ENCODE assay signal across 11 cellular contexts in the genomic region with DNA sequence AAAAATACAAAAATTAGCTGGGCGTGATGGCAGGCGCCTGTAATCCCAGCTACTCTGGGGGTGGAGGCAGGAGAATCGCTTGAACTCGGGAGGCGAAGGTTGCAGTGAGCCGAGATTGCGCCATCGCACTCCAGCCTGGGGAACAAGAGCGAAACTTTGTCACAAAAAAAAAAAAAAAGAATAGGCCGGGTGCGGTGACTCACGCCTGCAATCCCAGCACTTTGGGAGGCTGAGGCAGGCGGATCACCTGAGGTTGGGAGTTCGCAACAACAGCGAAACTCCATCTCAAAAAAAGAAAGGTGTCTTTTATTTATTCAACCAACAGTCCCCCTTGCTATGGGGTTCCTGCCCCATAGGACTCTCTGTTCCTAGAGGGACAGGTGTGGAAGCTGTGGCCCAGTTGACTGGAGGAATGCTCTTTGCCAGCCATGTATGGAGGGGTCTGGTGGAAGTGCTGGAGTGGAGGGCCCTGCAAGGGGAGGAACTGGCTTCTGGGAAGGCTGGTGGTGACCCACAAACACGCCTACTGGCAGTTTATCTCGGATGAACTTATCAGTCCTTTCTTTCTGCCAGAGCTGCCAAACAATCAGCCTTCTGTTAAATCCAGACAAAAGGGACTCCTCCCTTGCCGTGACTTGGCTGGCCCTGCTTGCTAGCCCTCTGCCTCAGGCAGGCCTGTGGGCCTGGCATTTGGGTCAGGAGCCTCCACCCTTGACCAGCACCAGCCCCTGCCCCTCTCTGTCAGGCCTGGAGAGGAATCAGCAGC. TPM values are rescaled to one million over a fixed set of nuclear protein-coding genes. Genes with fewer than 3 reads are reported as not detected.
DNase-seq lines count a peak whose midpoint lies in the region; ATAC-seq and TF ChIP-seq lines count a peak whose summit lies in the region.
"Had no signal": no experiment of that assay in that cellular context is flagged by ENCODE, and none has a peak within 500 bp of the region (broad histone marks: within the 10 kb centered on the region; RNA-seq: fewer than 3 reads in every experiment).

No MANE protein-coding gene starts in this region.

- TF ChIP-seq EP300 in transverse colon (IDR thresholded peaks at IDR 0.05; ENCODE audit: low read depth) = no peak

- no peak for ATAC-seq in HG02642 (IDR thresholded peaks at IDR 0.05; ENCODE audit: poor library complexity, unreplicated experiment)
- ATAC-seq in activated T-cell treated with anti-CD3 and anti-CD28 coated beads, Interleukin-2, amount 50 U/mL, for 72 hours (replicated peaks in 1 of 2) = no peak
- ATAC-seq: activated T-cell treated with anti-CD3 and anti-CD28 coated beads, Interleukin-2, amount 50 U/mL, for 4 hours had no signal

- H3K4me1 Mint-ChIP-seq in activated T-cell treated with anti-CD3 and anti-CD28 coated beads, Interleukin-2, amount 50 U/mL, for 72 hours (ENCODE audit: low read depth) = peaks cover 6% of the 10 kb centered on the region

- peak; percentile 49 for DNase-seq in NB4 (ENCODE audit: low read depth)
- peak; percentile 51 for DNase-seq in mammary epithelial cell
- DNase-seq in mesendoderm = peak; percentile 70
- no peak for DNase-seq in transverse colon
- DNase-seq in activated T-cell treated with anti-CD3 and anti-CD28 coated beads, Interleukin-2, amount 50 U/mL, for 72 hours = no peak
- no peak for DNase-seq in NCI-H1417 treated with DMSO at 0.1 percent for 48 hours (lab: John Stamatoyannopoulos, UW)
- DNase-seq: activated T-cell treated with anti-CD3 and anti-CD28 coated beads, Interleukin-2, amount 50 U/mL, for 4 hours; GDM1; ovary had no signal

- no peak overlapping the region for H4K5ac ChIP-seq in mesendoderm (ENCODE audit: low read length)

- dilution Hi-C loops in mammary epithelial cell (cut with HindIII; ENCODE audit: low sequenced_read_pairs) = no loop called here

- H3K9me3 Mint-ChIP-seq in activated T-cell treated with anti-CD3 and anti-CD28 coated beads, Interleukin-2, amount 50 U/mL, for 72 hours = no peaks in the 10 kb centered on the region
- H3K9me3 Mint-ChIP-seq: activated T-cell treated with anti-CD3 and anti-CD28 coated beads, Interleukin-2, amount 50 U/mL, for 4 hours; IgD-negative memory B cell had no signal

- no peaks in the 10 kb centered on the region for H3K27me3 ChIP-seq in mammary epithelial cell (ENCODE audit: insufficient read depth, low read length)
- H3K27me3 ChIP-seq in mesendoderm (ENCODE audit: insufficient read depth, low read length, poor library complexity) = no peaks in the 10 kb centered on the region
- H3K27me3 ChIP-seq in transverse colon = no peaks in the 10 kb centered on the region
- H3K27me3 ChIP-seq: ovary had no signal

- H3K4me1 ChIP-seq in mammary epithelial cell (ENCODE audit: insufficient read depth, low read length) (peaks cover 33% of the 10 kb centered on the region), mesendoderm (ENCODE audit: control insufficient read depth, low read depth, low read length) (peaks cover 20% of the 10 kb centered on the region), transverse colon (peaks cover 17 to 36% (median 23%) of the 10 kb centered on the region in 4 donors)

- H4K8ac ChIP-seq in mesendoderm (ENCODE audit: low read depth, low read length) = no peak overlapping the region

- H3K79me1 ChIP-seq in mesendoderm (ENCODE audit: low read length) = no peaks in the 10 kb centered on the region

- H4K20me1 ChIP-seq in mammary epithelial cell (ENCODE audit: insufficient read depth, low read length) = no peaks in the 10 kb centered on the region

- H3K79me2 ChIP-seq in mammary epithelial cell (ENCODE audit: insufficient read depth, low read length) = no peaks in the 10 kb centered on the region
- no peaks in the 10 kb centered on the region for H3K79me2 ChIP-seq in mesendoderm (ENCODE audit: control insufficient read depth, insufficient read depth, low read length)

- no peak overlapping the region for H3K27ac Mint-ChIP-seq in activated T-cell treated with anti-CD3 and anti-CD28 coated beads, Interleukin-2, amount 50 U/mL, for 72 hours
- H3K27ac Mint-ChIP-seq: IgD-negative memory B cell had no signal

- intact Hi-C loops in mammary epithelial cell (cut with micrococcal nuclease) (no loop called here), transverse colon (cut with DNase I; ENCODE audit: low total_unique reads) (no loop called here)

- H3K23ac ChIP-seq in mesendoderm (ENCODE audit: low read length) = no peak overlapping the region

- H3K27ac ChIP-seq in mammary epithelial cell (ENCODE audit: insufficient read depth, low read depth, low read length) = no peak overlapping the region
- peak overlapping the region; percentile 29 for H3K27ac ChIP-seq in mesendoderm (ENCODE audit: low read depth, low read length)
- peak overlapping the region in 3 of 4 donors; percentile 6 to 41 (median 10) for H3K27ac ChIP-seq in transverse colon

- H3K4me2 ChIP-seq in mammary epithelial cell (ENCODE audit: insufficient read depth, low read depth, low read length) = no peak overlapping the region
- no peak overlapping the region for H3K4me2 ChIP-seq in mesendoderm (ENCODE audit: low read length)

- H2BK5ac ChIP-seq in mesendoderm (ENCODE audit: low read length) = no peak overlapping the region

- H3K56ac ChIP-seq in mesendoderm (ENCODE audit: low read length) = peak overlapping the region; percentile 61

- TF ChIP-seq POLR2A in NB4 (IDR thresholded peaks at IDR 0.05; ENCODE audit: extremely low read depth, insufficient read length) (no peak), transverse colon (IDR thresholded peaks at IDR 0.05) (no peak)

- TF ChIP-seq CTCF in NB4 (IDR thresholded peaks at IDR 0.05; ENCODE audit: low read depth, low read length) = no peak
- TF ChIP-seq CTCF in mammary epithelial cell (conservative IDR thresholded peaks at IDR 0.05 in 1 of 2, IDR thresholded peaks at IDR 0.05 in 1 of 2; ENCODE audit: extremely low read depth in 1 of 2, insufficient read depth in 1 of 2, low read depth in 1 of 2, low read length in 2 of 2) = no peak
- TF ChIP-seq CTCF in transverse colon (IDR thresholded peaks at IDR 0.05) = no peak

- H3K4ac ChIP-seq in mesendoderm (ENCODE audit: low read depth, low read length) = peak overlapping the region; percentile 8

- no peak overlapping the region for H3K9ac ChIP-seq in mammary epithelial cell (ENCODE audit: insufficient read depth, low read length)
- no peak overlapping the region for H3K9ac ChIP-seq in mesendoderm (ENCODE audit: low read length)

- H2BK15ac ChIP-seq in mesendoderm (replicated peaks; ENCODE audit: low read depth) = no peak overlapping the region

- H3K36me3 Mint-ChIP-seq in activated T-cell treated with anti-CD3 and anti-CD28 coated beads, Interleukin-2, amount 50 U/mL, for 72 hours (ENCODE audit: insufficient read depth in 2 of 2) = no peaks in the 10 kb centered on the region
- H3K36me3 Mint-ChIP-seq: IgD-negative memory B cell had no signal

- H2AFZ ChIP-seq in mammary epithelial cell (ENCODE audit: low read depth, low read length) = peak overlapping the region; percentile 8

- CTCF ChIA-PET in mammary epithelial cell (lab: Charles Lee; ENCODE audit: low non-redundant PET) = no interaction called here

- H3K4me3 Mint-ChIP-seq in activated T-cell treated with anti-CD3 and anti-CD28 coated beads, Interleukin-2, amount 50 U/mL, for 72 hours = no peak overlapping the region
- H3K4me3 Mint-ChIP-seq: activated T-cell treated with anti-CD3 and anti-CD28 coated beads, Interleukin-2, amount 50 U/mL, for 4 hours had no signal

- H3K18ac ChIP-seq in mesendoderm (ENCODE audit: low read length) = no peak overlapping the region

- WGBS in mammary epithelial cell (ENCODE audit: low coverage, missing lambda C conversion rate) = 66% methylated on average over 9 of the region's 18 CpGs
- WGBS in mesendoderm (ENCODE audit: extremely low coverage, insufficient coverage, low lambda C conversion rate) = no CpG with 5 or more reads among the region's 18 CpGs
- WGBS in transverse colon (ENCODE audit: low coverage in 1 of 2), 2 donors = 82 to 94% methylated on average over 9 to 18 of the region's 18 CpGs

- no peaks in the 10 kb centered on the region for H3K27me3 Mint-ChIP-seq in activated T-cell treated with anti-CD3 and anti-CD28 coated beads, Interleukin-2, amount 50 U/mL, for 72 hours (ENCODE audit: low read depth)
- H3K27me3 Mint-ChIP-seq: IgD-negative memory B cell had no signal

- H3K4me3 ChIP-seq in NB4 (ENCODE audit: low read depth, low read length) (no peak overlapping the region), mammary epithelial cell (replicated peaks in 1 of 3; ENCODE audit: insufficient read depth in 1 of 3, low read depth in 2 of 3, low read length in 3 of 3) (no peak overlapping the region), mesendoderm (ENCODE audit: low read length) (no peak overlapping the region), transverse colon (no peak overlapping the region)
- H3K4me3 ChIP-seq: ovary had no signal

- no peak overlapping the region for H2BK120ac ChIP-seq in mesendoderm (ENCODE audit: low read depth, low read length)

- no TSS peak for BruUV-seq in mammary epithelial cell (replicated peaks; lab: Mats Ljungman, UMichigan)

- no peaks in the 10 kb centered on the region for H3K9me3 ChIP-seq in mammary epithelial cell (replicated peaks; ENCODE audit: insufficient read depth, low read length)
- H3K9me3 ChIP-seq in transverse colon = no peaks in the 10 kb centered on the region
- H3K9me3 ChIP-seq: ovary had no signal

- H3K36me3 ChIP-seq in mammary epithelial cell (ENCODE audit: insufficient read depth, low read length) (no peaks in the 10 kb centered on the region), mesendoderm (ENCODE audit: control insufficient read depth, insufficient read depth, low read length) (no peaks in the 10 kb centered on the region), transverse colon (no peaks in the 10 kb centered on the region)
- H3K36me3 ChIP-seq: ovary had no signal

- in situ Hi-C loops in mammary epithelial cell (cut with MboI; ENCODE audit: low sequenced_read_pairs in 2 of 2) (no loop called here), transverse colon (cut with MboI; ENCODE audit: low pct_ligation_motif_present in 1 of 4, low pct_unique_long_range_greater_than_20kb in 1 of 4, low sequenced_read_pairs in 3 of 4) (no loop called here)

- H2AK5ac ChIP-seq in mesendoderm (ENCODE audit: low read length) = no peak overlapping the region

RNA-seq across cellular contexts. Expression of a gene that starts 4.6 kb away (rescaled TPM):
- total RNA-seq in mammary epithelial cell (100 to 1,000 TPM in 1 of 2 donors, 10 to 100 TPM in 1; 68.9 to 162 TPM), transverse colon (10 to 100 TPM; 53.7 to 90.1 (median 55.7) TPM)
- polyA plus RNA-seq in mammary epithelial cell = 51.0 TPM
- polyA minus RNA-seq in mammary epithelial cell = 151 TPM
- polyA plus RNA-seq in mesendoderm (2013, experiment 1 of 2) = 69.5 TPM
- polyA plus RNA-seq in mesendoderm (2013, experiment 2 of 2) = 70.3 TPM
- 10 to 100 TPM in 1 of 2 donors, 1 to 10 TPM in 1; 9.1 to 10.3 TPM for total RNA-seq in activated T-cell treated with anti-CD3 and anti-CD28 coated beads, Interleukin-2, amount 50 U/mL, for 72 hours

RNA-seq across cellular contexts. Expression of a gene that starts 36.3 kb away (rescaled TPM):
- total RNA-seq in mammary epithelial cell (10 to 100 TPM in 1 of 2 donors, 1 to 10 TPM in 1; 7.3 to 12.5 TPM), transverse colon (1 to 10 TPM in 3 of 4 donors, not detected in 1; 2.6 to 7.5 (median 5.7) TPM)
- polyA plus RNA-seq in mammary epithelial cell = 7.3 TPM
- polyA minus RNA-seq in mammary epithelial cell = 2.1 TPM
- 3.0 TPM for polyA plus RNA-seq in mesendoderm (2013, experiment 1 of 2)
- polyA plus RNA-seq in mesendoderm (2013, experiment 2 of 2) = 3.6 TPM
- 10 to 100 TPM; 15.3 to 18.4 TPM for total RNA-seq in activated T-cell treated with anti-CD3 and anti-CD28 coated beads, Interleukin-2, amount 50 U/mL, for 72 hours

RNA-seq across cellular contexts. Expression of a gene that starts 43.2 kb away (rescaled TPM):
- total RNA-seq in mammary epithelial cell (1 to 10 TPM; 1.2 to 3.8 TPM), transverse colon (10 to 100 TPM; 13.5 to 58.3 (median 20.3) TPM)
- 1.7 TPM for polyA plus RNA-seq in mammary epithelial cell
- polyA minus RNA-seq in mammary epithelial cell = not detected
- polyA plus RNA-seq in mesendoderm (2013, experiment 1 of 2) = 20.4 TPM
- 20.5 TPM for polyA plus RNA-seq in mesendoderm (2013, experiment 2 of 2)
- total RNA-seq in activated T-cell treated with anti-CD3 and anti-CD28 coated beads, Interleukin-2, amount 50 U/mL, for 72 hours = 1 to 10 TPM; 7.4 to 7.5 TPM

RNA-seq across cellular contexts. Expression of a gene that starts 53.2 kb away (rescaled TPM):
- 10 to 100 TPM; 17.3 to 21.7 TPM for total RNA-seq in mammary epithelial cell
- 29.2 TPM for polyA plus RNA-seq in mammary epithelial cell
- 30.4 TPM for polyA minus RNA-seq in mammary epithelial cell
- polyA plus RNA-seq in mesendoderm (2013, experiment 1 of 2) = 6.6 TPM
- 6.5 TPM for polyA plus RNA-seq in mesendoderm (2013, experiment 2 of 2)
- total RNA-seq in transverse colon = 10 to 100 TPM in 3 of 4 donors, 1 to 10 TPM in 1; 7.8 to 59.8 (median 38.6) TPM
- 10 to 100 TPM; 22.0 to 23.4 TPM for total RNA-seq in activated T-cell treated with anti-CD3 and anti-CD28 coated beads, Interleukin-2, amount 50 U/mL, for 72 hours

RNA-seq across cellular contexts. Expression of a gene that starts 53.7 kb away (rescaled TPM):
- total RNA-seq in mammary epithelial cell (100 to 1,000 TPM; 406 to 421 TPM), transverse colon (100 to 1,000 TPM; 302 to 526 (median 401) TPM)
- 486 TPM for polyA plus RNA-seq in mammary epithelial cell
- 1,295 TPM for polyA minus RNA-seq in mammary epithelial cell
- 409 TPM for polyA plus RNA-seq in mesendoderm (2013, experiment 1 of 2)
- 408 TPM for polyA plus RNA-seq in mesendoderm (2013, experiment 2 of 2)
- total RNA-seq in activated T-cell treated with anti-CD3 and anti-CD28 coated beads, Interleukin-2, amount 50 U/mL, for 72 hours = 100 to 1,000 TPM; 458 to 468 TPM

Comparison
In these comparisons a context has a peak if more than half of its experiments do, and no peak if none do; other contexts are left out.
1. DNase-seq: peak in NB4 (single experiment), mammary epithelial cell (single experiment) and mesendoderm (single experiment); none in transverse colon (single experiment), activated T-cell treated with anti-CD3 and anti-CD28 coated beads, Interleukin-2, amount 50 U/mL, for 72 hours (0 of 2) and NCI-H1417 treated with DMSO at 0.1 percent for 48 hours (single experiment).
2. RNA of a gene that starts 4.6 kb away (total RNA-seq): 68.9 to 162 TPM in mammary epithelial cell and 53.7 to 90.1 TPM in transverse colon; 9.1 to 10.3 TPM in activated T-cell treated with anti-CD3 and anti-CD28 coated beads, Interleukin-2, amount 50 U/mL, for 72 hours; every median in the first group is over 4 times any median in the second.